In the genomic region with DNA sequence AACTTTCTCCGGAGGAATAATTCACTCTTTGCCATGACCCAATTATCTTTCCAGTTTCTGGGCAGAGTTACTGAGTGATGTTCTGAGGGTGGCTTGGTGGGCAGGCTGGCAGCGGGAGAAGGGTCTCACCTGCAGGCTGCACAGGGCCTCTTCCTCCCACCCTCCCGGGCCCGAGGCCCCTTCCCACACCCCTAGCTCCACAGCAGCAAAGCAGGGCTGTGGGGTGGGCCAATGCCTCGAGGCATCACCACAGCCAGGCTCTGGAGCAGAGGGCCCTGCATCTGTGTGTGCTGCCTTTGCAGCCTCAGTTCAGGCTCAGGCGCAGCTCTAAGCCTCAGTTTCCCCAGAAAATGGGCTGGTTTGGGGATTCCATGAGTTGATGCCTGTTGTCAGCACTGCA, we compare ENCODE assay signal across 28 cellular contexts.
A peak's percentile ranks its signal among the peaks of the same experiment; 100 is the strongest.
DNase-seq lines count a peak whose midpoint lies in the region; ATAC-seq, FAIRE-seq and TF ChIP-seq lines count a peak whose summit lies in the region.
"Had no signal": no experiment of that assay in that cellular context is flagged by ENCODE, and none has a peak within 500 bp of the region (broad histone marks: within the 10 kb centered on the region; RNA-seq: fewer than 3 reads in every experiment).

No MANE protein-coding gene starts in this region.

- H3K27me3 ChIP-seq in upper lobe of right lung: no peaks in the 10 kb centered on the region
- H3K27me3 ChIP-seq: BE2C, BLaER1 had no signal

- intact Hi-C loops in kidney (cut with DNase I) (no loop called here), posterior vena cava (cut with DNase I) (no loop called here), upper lobe of right lung (cut with DNase I) (no loop called here)

- no peak for ATAC-seq in upper lobe of right lung
- ATAC-seq: GM12878 had no signal

- H3K27ac ChIP-seq in kidney (ENCODE audit: low read depth in 2 of 2, low read length in 2 of 2): no peak overlapping the region
- no peak overlapping the region for H3K27ac ChIP-seq in upper lobe of right lung
- H3K27ac ChIP-seq: BLaER1 had no signal

- H3K4me3 ChIP-seq in kidney (ENCODE audit: low read length in 2 of 2) (no peak overlapping the region), upper lobe of right lung (no peak overlapping the region)
- H3K4me3 ChIP-seq: BLaER1, GM12878 had no signal

- H3K9me3 ChIP-seq in kidney (ENCODE audit: control insufficient read depth in 1 of 2, low read length in 2 of 2) (no peaks in the 10 kb centered on the region), upper lobe of right lung (no peaks in the 10 kb centered on the region)
- H3K9me3 ChIP-seq: BE2C, BLaER1 had no signal

- DNase-seq in activated effector memory CD4-positive, alpha-beta T cell treated with anti-CD3 and anti-CD28 coated beads, Interleukin-2, amount 50 U/mL, for 16 hours: peak; percentile 44
- no peak for DNase-seq in activated effector memory CD4-positive, alpha-beta T cell treated with Interleukin-2 at 50 U/mL for 16 hours
- DNase-seq in kidney (peak; percentile 33), posterior vena cava (ENCODE audit: low spot score) (peak; percentile 23), upper lobe of right lung (peak; percentile 30), foreskin melanocyte (no peak), GM19239 (ENCODE audit: insufficient read length, low spot score) (no peak), NCI-H2107 (lab: John Stamatoyannopoulos, UW) (no peak)
- DNase-seq: 8988T; ACHN; BE2C; C1 segment of cervical spinal cord; CD4-positive, alpha-beta memory T cell; CD4-positive, CD25-positive, alpha-beta regulatory T cell; CD8-positive, alpha-beta memory T cell; COR-L47; DMS 273 treated with DMSO at 0.1 percent for 48 hours; DMS153; DMS53; DMS79; DND-41; EL; GDM1 had no signal

- H3K9ac ChIP-seq in kidney (ENCODE audit: low read length in 2 of 2): no peak overlapping the region
- H3K9ac ChIP-seq: BLaER1 had no signal

- no peaks in the 10 kb centered on the region for H3K4me1 ChIP-seq in kidney (ENCODE audit: control insufficient read depth in 1 of 2, insufficient read depth in 1 of 2, low read depth in 1 of 2, low read length in 2 of 2)
- no peaks in the 10 kb centered on the region for H3K4me1 ChIP-seq in upper lobe of right lung
- H3K4me1 ChIP-seq: BE2C, BLaER1 had no signal

- no peak for FAIRE-seq in kidney (lab: Jason Lieb, UNC)
- no peak for FAIRE-seq in GM19239 (lab: Jason Lieb, UNC)
- FAIRE-seq: A204.1, GM12878, GM12892, GM18507 had no signal

- TF ChIP-seq CTCF in kidney (IDR thresholded peaks at IDR 0.05; ENCODE audit: borderline replicate concordance, extremely low read depth, insufficient read depth): no peak
- no peak for TF ChIP-seq CTCF in upper lobe of right lung (IDR thresholded peaks at IDR 0.05)

- H3K36me3 ChIP-seq in kidney (ENCODE audit: control insufficient read depth in 1 of 2, insufficient read depth in 2 of 2, low read length in 2 of 2): no peaks in the 10 kb centered on the region
- H3K36me3 ChIP-seq in upper lobe of right lung: no peaks in the 10 kb centered on the region
- H3K36me3 ChIP-seq: BE2C, BLaER1 had no signal

Comparison
In these comparisons a context has a peak if more than half of its experiments do, and no peak if none do; other contexts are left out.
1. DNase-seq: peak in activated effector memory CD4-positive, alpha-beta T cell treated with anti-CD3 and anti-CD28 coated beads, Interleukin-2, amount 50 U/mL, for 16 hours (single experiment), kidney (single experiment), posterior vena cava (single experiment) and upper lobe of right lung (single experiment); none in activated effector memory CD4-positive, alpha-beta T cell treated with Interleukin-2 at 50 U/mL for 16 hours (single experiment), foreskin melanocyte (single experiment), GM19239 (single experiment) and NCI-H2107 (single experiment).